Comparison of ENCODE assay signal across 8 cellular contexts in genomic region chr10:5776150-5776880, GRCh38. TPM values are rescaled to one million over a fixed set of nuclear protein-coding genes. Genes with fewer than 3 reads are reported as not detected.
DNase-seq lines count a peak whose midpoint lies in the region; ATAC-seq, FAIRE-seq and TF ChIP-seq lines count a peak whose summit lies in the region.

No MANE protein-coding gene starts in this region.

- no peaks in the 10 kb centered on the region for H3K27me3 ChIP-seq in astrocyte (ENCODE audit: insufficient read depth, low read length)
- no peaks in the 10 kb centered on the region for H3K27me3 ChIP-seq in thoracic aorta (replicated peaks; ENCODE audit: insufficient read depth)

- peaks cover 94% of the 10 kb centered on the region for H4K20me1 ChIP-seq in astrocyte (ENCODE audit: insufficient read depth, low read length)

- peak overlapping the region; percentile 90 for H3K27ac Mint-ChIP-seq in activated T-cell treated with anti-CD3 and anti-CD28 coated beads, Interleukin-2, amount 50 U/mL, for 24 hours
- H3K27ac Mint-ChIP-seq in astrocyte (ENCODE audit: unreplicated experiment): no peak overlapping the region

- H3K27ac ChIP-seq in astrocyte (ENCODE audit: low read depth, low read length) (peak overlapping the region; percentile 58), thoracic aorta (peak overlapping the region; percentile 65 to 74)

- in situ Hi-C loops in GM13976 (cut with MboI; ENCODE audit: low sequenced_read_pairs, unreplicated experiment): no loop called here

- no peak overlapping the region for H2AFZ ChIP-seq in astrocyte (ENCODE audit: low read depth, low read length)

- peaks cover 8% of the 10 kb centered on the region for H3K4me1 ChIP-seq in astrocyte (ENCODE audit: insufficient read depth, low read length)
- H3K4me1 ChIP-seq in thoracic aorta (ENCODE audit: control insufficient read depth in 1 of 2, low read depth in 2 of 2): peaks cover 30 to 39% of the 10 kb centered on the region in 2 donors

- H3K36me3 ChIP-seq in astrocyte (ENCODE audit: insufficient read depth, low read length): peaks cover 17% of the 10 kb centered on the region
- H3K36me3 ChIP-seq in thoracic aorta: peaks cover 4% of the 10 kb centered on the region

- H3K79me2 ChIP-seq in astrocyte (ENCODE audit: insufficient read depth, low read length): peaks cover 100% of the 10 kb centered on the region

- H3K9ac ChIP-seq in astrocyte (ENCODE audit: low read length): peak overlapping the region; percentile 17

- no peak overlapping the region for H3K4me3 ChIP-seq in astrocyte (ENCODE audit: insufficient read depth, low read depth, low read length)
- H3K4me3 ChIP-seq in thoracic aorta: peak overlapping the region; percentile 52

- peaks cover 74% of the 10 kb centered on the region for H3K4me1 Mint-ChIP-seq in activated T-cell treated with anti-CD3 and anti-CD28 coated beads, Interleukin-2, amount 50 U/mL, for 24 hours (ENCODE audit: low read depth)
- H3K4me1 Mint-ChIP-seq in astrocyte (ENCODE audit: low read depth, unreplicated experiment): peaks cover 31% of the 10 kb centered on the region

- no peak for DNase-seq in activated T-cell treated with anti-CD3 and anti-CD28 coated beads, Interleukin-2, amount 50 U/mL, for 24 hours
- DNase-seq in activated T-cell treated with anti-CD3 and anti-CD28 coated beads, Interleukin-2, amount 50 U/mL, for 48 hours: no peak
- DNase-seq in astrocyte (ENCODE audit: low read depth) (peak; percentile 47), iris pigment epithelial cell (ENCODE audit: low read depth) (peak; percentile 46), thoracic aorta (ENCODE audit: low spot score) (no peak), GM13976 (ENCODE audit: low spot score) (no peak)
- DNase-seq in activated CD4-positive, alpha-beta T cell treated with anti-CD3 and anti-CD28 coated beads for 4 hours: no peak

- H3K4me2 ChIP-seq in astrocyte (ENCODE audit: low read length): peak overlapping the region; percentile 48

- H3K9me3 ChIP-seq in astrocyte (ENCODE audit: insufficient read depth, low read depth, low read length) (no peaks in the 10 kb centered on the region), thoracic aorta (no peaks in the 10 kb centered on the region)

- ATAC-seq in thoracic aorta (ENCODE audit: insufficient number of reproducible peaks, low FRiP score, low read depth): no peak
- ATAC-seq in GM21528 (IDR thresholded peaks at IDR 0.05; ENCODE audit: low FRiP score, unreplicated experiment): no peak

- H3K4me3 Mint-ChIP-seq in activated T-cell treated with anti-CD3 and anti-CD28 coated beads, Interleukin-2, amount 50 U/mL, for 24 hours: peak overlapping the region; percentile 57
- peak overlapping the region; percentile 50 for H3K4me3 Mint-ChIP-seq in astrocyte (ENCODE audit: unreplicated experiment)

- FAIRE-seq in astrocyte (lab: Jason Lieb, UNC): no peak

- no peaks in the 10 kb centered on the region for H3K9me3 Mint-ChIP-seq in activated T-cell treated with anti-CD3 and anti-CD28 coated beads, Interleukin-2, amount 50 U/mL, for 24 hours
- no peaks in the 10 kb centered on the region for H3K9me3 Mint-ChIP-seq in astrocyte (ENCODE audit: unreplicated experiment)

- TF ChIP-seq CTCF in astrocyte (IDR thresholded peaks at IDR 0.05; ENCODE audit: insufficient read depth, low read depth, low read length): peak; percentile 7
- no peak for TF ChIP-seq CTCF in thoracic aorta (IDR thresholded peaks at IDR 0.05)
- TF ChIP-seq CTCF in GM13976 (IDR thresholded peaks at IDR 0.05; ENCODE audit: borderline replicate concordance, control extremely low read depth, extremely low read depth, insufficient read depth, missing control alignments): no peak

- H3K36me3 Mint-ChIP-seq in activated T-cell treated with anti-CD3 and anti-CD28 coated beads, Interleukin-2, amount 50 U/mL, for 24 hours (ENCODE audit: low read depth): peaks cover 92% of the 10 kb centered on the region
- H3K36me3 Mint-ChIP-seq in astrocyte (ENCODE audit: low read depth, unreplicated experiment): peaks cover 18% of the 10 kb centered on the region

- no peaks in the 10 kb centered on the region for H3K27me3 Mint-ChIP-seq in activated T-cell treated with anti-CD3 and anti-CD28 coated beads, Interleukin-2, amount 50 U/mL, for 24 hours
- no peaks in the 10 kb centered on the region for H3K27me3 Mint-ChIP-seq in astrocyte (ENCODE audit: low read depth, unreplicated experiment)

RNA-seq across cellular contexts. Expression of gene GDI2, which starts 36.9 kb away (rescaled TPM):
- total RNA-seq in astrocyte: 267 and 280 TPM in 2 replicates
- total RNA-seq in thoracic aorta: 100 to 1,000 TPM; 141 to 209 TPM

Comparison
In these comparisons a context has a peak if more than half of its experiments do, and no peak if none do; other contexts are left out.
1. DNase-seq: peak in astrocyte (single experiment) and iris pigment epithelial cell (single experiment); none in activated T-cell treated with anti-CD3 and anti-CD28 coated beads, Interleukin-2, amount 50 U/mL, for 24 hours (single experiment), activated T-cell treated with anti-CD3 and anti-CD28 coated beads, Interleukin-2, amount 50 U/mL, for 48 hours (0 of 2), thoracic aorta (single experiment), GM13976 (single experiment) and activated CD4-positive, alpha-beta T cell treated with anti-CD3 and anti-CD28 coated beads for 4 hours (0 of 2).